ENCODE assay signal across 1 cellular context in the genomic region with DNA sequence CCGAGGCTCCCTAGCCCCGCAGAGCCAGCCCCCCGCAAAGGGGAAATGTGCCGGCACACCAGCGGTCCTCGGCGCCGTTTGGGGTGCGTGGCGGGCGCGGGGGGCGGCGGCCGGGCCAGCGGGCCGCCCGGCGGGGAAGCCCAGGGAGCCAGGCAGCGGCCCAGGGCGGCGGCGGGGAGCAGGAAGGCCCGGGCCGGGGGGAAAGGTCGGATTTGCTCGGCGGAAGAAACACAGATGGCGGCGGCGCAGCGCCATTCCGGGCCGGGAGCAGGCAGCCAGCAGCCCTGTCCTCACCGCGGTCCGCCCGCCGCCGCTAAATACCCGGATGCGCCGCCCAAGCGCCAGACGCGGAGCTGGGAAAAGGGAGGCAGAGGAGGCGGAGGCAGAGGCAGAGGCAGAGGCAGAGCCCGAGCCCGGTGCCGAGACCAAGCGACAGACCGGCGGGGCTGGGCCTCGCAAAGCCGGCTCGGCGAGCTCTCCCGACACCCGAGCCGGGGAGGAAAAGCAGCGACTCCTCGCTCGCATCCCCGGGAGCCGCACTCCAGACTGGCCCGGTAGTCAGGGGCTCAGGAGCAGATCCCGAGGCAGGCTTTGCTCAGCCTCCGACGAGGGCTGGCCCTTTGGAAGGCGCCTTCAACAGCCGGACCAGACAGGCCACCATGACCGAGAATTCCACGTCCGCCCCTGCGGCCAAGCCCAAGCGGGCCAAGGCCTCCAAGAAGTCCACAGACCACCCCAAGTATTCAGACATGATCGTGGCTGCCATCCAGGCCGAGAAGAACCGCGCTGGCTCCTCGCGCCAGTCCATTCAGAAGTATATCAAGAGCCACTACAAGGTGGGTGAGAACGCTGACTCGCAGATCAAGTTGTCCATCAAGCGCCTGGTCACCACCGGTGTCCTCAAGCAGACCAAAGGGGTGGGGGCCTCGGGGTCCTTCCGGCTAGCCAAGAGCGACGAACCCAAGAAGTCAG.
A peak's percentile ranks its signal among the peaks of the same experiment; 100 is the strongest.
TF ChIP-seq lines count a peak whose summit lies in the region.

No MANE protein-coding gene starts in this region.

TF ChIP-seq in K562, 482 proteins besides CTCF, POLR2A, EP300 and RAD21:
- TF ChIP-seq DIDO1 (tag; IDR thresholded peaks at IDR 0.05; ENCODE audit: low read depth), result no peak
- peak; percentile 26 for TF ChIP-seq HMGN3 (IDR thresholded peaks at IDR 0.05; ENCODE audit: borderline replicate concordance, extremely low read depth, insufficient read length, low read depth, low read length)
- 0 out of 2 replicates have a peak, but pooled peaks have one; percentile 24 for TF ChIP-seq RBFOX2 (IDR thresholded peaks at IDR 0.05; ENCODE audit: low read depth, low read length)
- TF ChIP-seq LEF1 (IDR thresholded peaks at IDR 0.05), result no peak
